ENCODE assay signal across 22 cellular contexts in the genomic region with DNA sequence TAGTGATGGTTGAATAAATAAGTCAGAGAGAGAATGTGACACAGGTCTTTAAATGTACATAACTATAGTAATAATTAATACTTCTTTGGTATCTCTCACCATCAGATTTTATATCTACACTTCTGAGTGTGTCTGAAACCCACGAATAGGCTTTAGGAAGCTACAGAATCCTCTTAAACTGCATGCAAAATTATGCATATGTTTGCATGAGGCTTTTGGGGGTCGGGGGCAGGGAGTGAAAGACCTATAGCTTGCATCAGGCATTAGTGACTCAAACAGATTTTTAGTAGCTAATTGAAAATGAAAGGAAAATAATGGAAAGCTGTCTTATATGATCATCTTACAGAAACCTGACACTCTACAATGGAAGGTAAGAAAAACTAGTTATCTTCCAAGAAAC.
DNase-seq lines count a peak whose midpoint lies in the region; ATAC-seq and TF ChIP-seq lines count a peak whose summit lies in the region.
"Had no signal": no experiment of that assay in that cellular context is flagged by ENCODE, and none has a peak within 500 bp of the region (broad histone marks: within the 10 kb centered on the region; RNA-seq: fewer than 3 reads in every experiment).

No MANE protein-coding gene starts in this region.

- peak overlapping the region; percentile 68 for H3K27ac Mint-ChIP-seq in activated T-cell treated with anti-CD3 and anti-CD28 coated beads, Interleukin-2, amount 50 U/mL, for 24 hours
- peak overlapping the region; percentile 49 to 91 for H3K27ac Mint-ChIP-seq in stimulated activated naive CD8-positive, alpha-beta T cell treated with anti-CD3 and anti-CD28 coated beads, Interleukin-15, amount 100 ng/mL, for 72 hours
- H3K27ac Mint-ChIP-seq: CD4-positive, alpha-beta memory T cell had no signal

- CTCF ChIA-PET in HEK293T (lab: Yijun Ruan, JAX): interaction anchor here (0.7 kb wide), 1 partner anchor 96 kb away, joined by 3 read pairs; no protein-coding TSS in a partner anchor

- POLR2A ChIA-PET in HEK293T (lab: Yijun Ruan, JAX): no interaction called here

- peaks cover 95% of the 10 kb centered on the region for H3K36me3 Mint-ChIP-seq in activated T-cell treated with anti-CD3 and anti-CD28 coated beads, Interleukin-2, amount 50 U/mL, for 24 hours (ENCODE audit: low read depth)

- peaks cover 27% of the 10 kb centered on the region for H3K4me1 Mint-ChIP-seq in activated T-cell treated with anti-CD3 and anti-CD28 coated beads, Interleukin-2, amount 50 U/mL, for 24 hours (ENCODE audit: low read depth)
- peaks cover 27% of the 10 kb centered on the region for H3K4me1 Mint-ChIP-seq in stimulated activated naive CD8-positive, alpha-beta T cell treated with anti-CD3 and anti-CD28 coated beads, Interleukin-15, amount 100 ng/mL, for 72 hours

- no peak overlapping the region for H3K4me3 Mint-ChIP-seq in activated T-cell treated with anti-CD3 and anti-CD28 coated beads, Interleukin-2, amount 50 U/mL, for 24 hours
- H3K4me3 Mint-ChIP-seq in stimulated activated naive CD8-positive, alpha-beta T cell treated with anti-CD3 and anti-CD28 coated beads, Interleukin-15, amount 100 ng/mL, for 72 hours: peak overlapping the region; percentile 6 to 52
- H3K4me3 Mint-ChIP-seq: CD4-positive, alpha-beta memory T cell had no signal

- DNase-seq in activated CD4-positive, CD25-positive, alpha-beta regulatory T cell treated with anti-CD3 and anti-CD28 coated beads, Interleukin-2, amount 50 U/mL, for 72 hours: no peak
- no peak for DNase-seq in activated T-cell treated with anti-CD3 and anti-CD28 coated beads, Interleukin-2, amount 50 U/mL, for 24 hours
- DNase-seq in activated T-cell treated with anti-CD3 and anti-CD28 coated beads, Interleukin-2, amount 50 U/mL, for 1 hour: no peak
- no peak for DNase-seq in stimulated activated naive CD8-positive, alpha-beta T cell treated with anti-CD3 and anti-CD28 coated beads, Interleukin-15, amount 100 ng/mL, for 72 hours
- DNase-seq in stimulated activated naive CD8-positive, alpha-beta T cell treated with anti-CD3 and anti-CD28 coated beads, Interleukin-15, Interleukin-2, amounts not matched to agents 100 U/mL and 50 U/mL, for 24 hours: no peak
- no peak for DNase-seq in HEK293T (ENCODE audit: extremely low spot score)
- DNase-seq in NK-92 treated with Interleukin-12 subunit alpha and Interleukin-12 subunit beta, amount 100 ng/mL, for 24 hours (lab: John Stamatoyannopoulos, UW): no peak
- DNase-seq: Caco-2; CD4-positive, alpha-beta memory T cell; DMS 273 treated with DMSO at 0.1 percent for 48 hours; DMS79 treated with DMSO at 0.1 percent for 48 hours; H7; KBM-7; MM.1S; NCI-H1048; NCI-H1417 treated with DMSO at 0.1 percent for 48 hours; NCI-H187; NCI-H446; NCI-H526; OCI-M1 had no signal

- no peaks in the 10 kb centered on the region for H3K9me3 Mint-ChIP-seq in activated T-cell treated with anti-CD3 and anti-CD28 coated beads, Interleukin-2, amount 50 U/mL, for 24 hours
- no peaks in the 10 kb centered on the region for H3K9me3 Mint-ChIP-seq in stimulated activated naive CD8-positive, alpha-beta T cell treated with anti-CD3 and anti-CD28 coated beads, Interleukin-15, amount 100 ng/mL, for 72 hours
- H3K9me3 Mint-ChIP-seq: CD4-positive, alpha-beta memory T cell had no signal

- peak; percentile 73 to 85 for ATAC-seq in activated CD4-positive, CD25-positive, alpha-beta regulatory T cell treated with anti-CD3 and anti-CD28 coated beads, Interleukin-2, amount 50 U/mL, for 24 hours
- peak; percentile 72 for ATAC-seq in stimulated activated naive CD8-positive, alpha-beta T cell treated with anti-CD3 and anti-CD28 coated beads, Interleukin-15, amount 100 ng/mL, for 72 hours
- ATAC-seq in stimulated activated naive CD8-positive, alpha-beta T cell treated with anti-CD3 and anti-CD28 coated beads, Interleukin-15, Interleukin-2, amounts not matched to agents 100 U/mL and 50 U/mL, for 24 hours: no peak
- ATAC-seq: GM12878 had no signal

- H3K27me3 Mint-ChIP-seq in activated T-cell treated with anti-CD3 and anti-CD28 coated beads, Interleukin-2, amount 50 U/mL, for 24 hours: no peaks in the 10 kb centered on the region
- H3K27me3 Mint-ChIP-seq in stimulated activated naive CD8-positive, alpha-beta T cell treated with anti-CD3 and anti-CD28 coated beads, Interleukin-15, amount 100 ng/mL, for 72 hours: no peaks in the 10 kb centered on the region
- H3K27me3 Mint-ChIP-seq: CD4-positive, alpha-beta memory T cell had no signal

TF ChIP-seq in HEK293T, 16 proteins besides CTCF, POLR2A, EP300 and RAD21:
- TF ChIP-seq ZNF384 (IDR thresholded peaks at IDR 0.05) (no peak), L3MBTL2 (conservative IDR thresholded peaks at IDR 0.05) (no peak), TARDBP (IDR thresholded peaks at IDR 0.05) (no peak), FOXA1 (IDR thresholded peaks at IDR 0.05) (no peak), BHLHE40 (IDR thresholded peaks at IDR 0.05; ENCODE audit: borderline replicate concordance) (no peak), FOXM1 (IDR thresholded peaks at IDR 0.05; ENCODE audit: borderline replicate concordance) (no peak), ELF4 (IDR thresholded peaks at IDR 0.05) (no peak), ARNT (IDR thresholded peaks at IDR 0.05) (no peak), LEF1 (IDR thresholded peaks at IDR 0.05; ENCODE audit: borderline replicate concordance) (no peak), NFRKB (IDR thresholded peaks at IDR 0.05) (no peak), SP1 (IDR thresholded peaks at IDR 0.05) (no peak), CTBP1 (IDR thresholded peaks at IDR 0.05; ENCODE audit: borderline replicate concordance) (no peak)
